27 cellular contexts compared by ENCODE assay signal in the genomic region with DNA sequence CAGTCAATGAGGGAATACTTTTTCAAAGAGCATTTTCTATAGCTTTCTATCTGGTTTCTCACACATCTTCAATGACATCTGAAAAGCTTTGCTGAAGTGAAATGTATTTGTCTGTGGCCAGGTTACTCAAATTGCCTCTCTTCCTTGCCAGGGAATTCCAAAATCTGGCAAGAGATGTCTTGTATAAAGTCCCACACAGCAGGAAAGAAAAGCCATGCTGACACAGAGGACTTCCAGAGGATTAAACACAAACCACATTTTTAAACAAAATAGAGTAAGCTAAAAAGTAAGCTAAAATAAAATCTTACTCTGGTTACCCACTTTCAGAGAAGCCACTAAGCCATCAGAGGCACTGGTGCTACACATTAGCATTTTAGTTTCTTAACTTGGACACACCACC.
DNase-seq lines count a peak whose midpoint lies in the region; ATAC-seq and TF ChIP-seq lines count a peak whose summit lies in the region.
"Had no signal": no experiment of that assay in that cellular context is flagged by ENCODE, and none has a peak within 500 bp of the region (broad histone marks: within the 10 kb centered on the region; RNA-seq: fewer than 3 reads in every experiment).

No MANE protein-coding gene starts in this region.

- H3K4me3 ChIP-seq in astrocyte of the cerebellum (ENCODE audit: low read depth, low read length) (no peak overlapping the region), fibroblast of the aortic adventitia (ENCODE audit: low read depth, low read length) (no peak overlapping the region), heart left ventricle (no peak overlapping the region)
- H3K4me3 ChIP-seq: BLaER1, dorsolateral prefrontal cortex, lower lobe of right lung, neural progenitor cell, right atrium auricular region, SJCRH30, upper lobe of left lung had no signal

- no peaks in the 10 kb centered on the region for H3K36me3 Mint-ChIP-seq in activated T-cell treated with anti-CD3 and anti-CD28 coated beads, Interleukin-2, amount 50 U/mL, for 24 hours (ENCODE audit: low read depth)
- H3K36me3 Mint-ChIP-seq: neural progenitor cell; stimulated activated effector memory CD8-positive, alpha-beta T cell treated with anti-CD3 and anti-CD28 coated beads, Interleukin-12 subunit alpha, Interleukin-12 subunit beta, amount 100 ng/mL, for 72 hours had no signal

- H3K36me3 ChIP-seq in heart left ventricle, result no peaks in the 10 kb centered on the region
- H3K36me3 ChIP-seq: BLaER1, lower lobe of right lung, neural progenitor cell, right atrium auricular region, SJCRH30, upper lobe of left lung had no signal

- no peaks in the 10 kb centered on the region for H3K9me3 ChIP-seq in heart left ventricle
- H3K9me3 ChIP-seq: BLaER1, lower lobe of right lung, right atrium auricular region, SJCRH30, upper lobe of left lung had no signal

- no peak overlapping the region for H3K4me3 Mint-ChIP-seq in activated T-cell treated with anti-CD3 and anti-CD28 coated beads, Interleukin-2, amount 50 U/mL, for 24 hours
- H3K4me3 Mint-ChIP-seq: central memory CD8-positive, alpha-beta T cell; neural progenitor cell; stimulated activated effector memory CD8-positive, alpha-beta T cell treated with anti-CD3 and anti-CD28 coated beads, Interleukin-12 subunit alpha, Interleukin-12 subunit beta, amount 100 ng/mL, for 72 hours had no signal

- no peaks in the 10 kb centered on the region for H3K9me3 Mint-ChIP-seq in activated T-cell treated with anti-CD3 and anti-CD28 coated beads, Interleukin-2, amount 50 U/mL, for 24 hours
- H3K9me3 Mint-ChIP-seq: central memory CD8-positive, alpha-beta T cell; neural progenitor cell; stimulated activated effector memory CD8-positive, alpha-beta T cell treated with anti-CD3 and anti-CD28 coated beads, Interleukin-12 subunit alpha, Interleukin-12 subunit beta, amount 100 ng/mL, for 72 hours had no signal

- peak; percentile 37 for DNase-seq in AG09319 (ENCODE audit: extremely low read depth, low read depth)
- DNase-seq in LHCN-M2 (ENCODE audit: low read depth), result peak; percentile 43
- peak; percentile 95 for DNase-seq in astrocyte of the cerebellum (ENCODE audit: low read depth)
- DNase-seq in fibroblast of the aortic adventitia (ENCODE audit: low read depth), result peak; percentile 33
- DNase-seq in medulla oblongata (ENCODE audit: extremely low spot score), result no peak
- DNase-seq in heart left ventricle, result no peak
- no peak for DNase-seq in activated T-cell treated with anti-CD3 and anti-CD28 coated beads, Interleukin-2, amount 50 U/mL, for 24 hours
- DNase-seq: activated CD4-positive, alpha-beta T cell treated with anti-CD3 and anti-CD28 coated beads, Interleukin-2, amount 50 U/mL, for 4 hours; activated CD8-positive, alpha-beta memory T cell treated with anti-CD3 and anti-CD28 coated beads, Interleukin-2, amount 50 U/mL, for 4 hours; activated naive CD4-positive, alpha-beta T cell treated with anti-CD3 and anti-CD28 coated beads, Interleukin-2, amount 50 U/mL, for 16 hours; amygdala; DND-41; dorsolateral prefrontal cortex; NCI-H526 treated with DMSO at 0.1 percent for 48 hours; stimulated activated CD4-positive, alpha-beta T cell treated with anti-CD3 and anti-CD28 coated beads, Interleukin-4, amount 100 ng/mL, for 24 hours; substantia nigra had no signal

- intact Hi-C loops in heart left ventricle (cut with DNase I), result no loop called here

- H3K27ac ChIP-seq in heart left ventricle, result no peak overlapping the region
- H3K27ac ChIP-seq: BLaER1, dorsolateral prefrontal cortex, HL-60, lower lobe of right lung, neural progenitor cell, parathyroid adenoma, right atrium auricular region, SJCRH30, upper lobe of left lung had no signal

- ATAC-seq in GM21367 (IDR thresholded peaks at IDR 0.05; ENCODE audit: unreplicated experiment) (no peak), heart left ventricle (no peak)
- ATAC-seq: stimulated activated effector memory CD8-positive, alpha-beta T cell treated with anti-CD3 and anti-CD28 coated beads, Interleukin-12 subunit alpha, Interleukin-12 subunit beta, amount 100 ng/mL, for 72 hours had no signal

- peaks cover 6% of the 10 kb centered on the region for H3K27me3 Mint-ChIP-seq in activated T-cell treated with anti-CD3 and anti-CD28 coated beads, Interleukin-2, amount 50 U/mL, for 24 hours
- H3K27me3 Mint-ChIP-seq: central memory CD8-positive, alpha-beta T cell had no signal

- H3K27ac Mint-ChIP-seq in activated T-cell treated with anti-CD3 and anti-CD28 coated beads, Interleukin-2, amount 50 U/mL, for 24 hours, result no peak overlapping the region
- H3K27ac Mint-ChIP-seq: neural progenitor cell; stimulated activated effector memory CD8-positive, alpha-beta T cell treated with anti-CD3 and anti-CD28 coated beads, Interleukin-12 subunit alpha, Interleukin-12 subunit beta, amount 100 ng/mL, for 72 hours had no signal

- H3K4me1 Mint-ChIP-seq in activated T-cell treated with anti-CD3 and anti-CD28 coated beads, Interleukin-2, amount 50 U/mL, for 24 hours (ENCODE audit: low read depth), result no peaks in the 10 kb centered on the region
- H3K4me1 Mint-ChIP-seq: central memory CD8-positive, alpha-beta T cell; stimulated activated effector memory CD8-positive, alpha-beta T cell treated with anti-CD3 and anti-CD28 coated beads, Interleukin-12 subunit alpha, Interleukin-12 subunit beta, amount 100 ng/mL, for 72 hours had no signal

- peaks cover 0 to 9% (median 2%) of the 10 kb centered on the region in 12 donors for H3K4me1 ChIP-seq in heart left ventricle
- H3K4me1 ChIP-seq: lower lobe of right lung, parathyroid adenoma had no signal

- in situ Hi-C loops in astrocyte of the cerebellum (cut with HindIII; ENCODE audit: low sequenced_read_pairs), result no loop called here

- TF ChIP-seq CTCF in AG09319 (IDR thresholded peaks at IDR 0.05; ENCODE audit: low read depth, low read length) (no peak), astrocyte of the cerebellum (IDR thresholded peaks at IDR 0.05; ENCODE audit: low read depth, low read length, missing control alignments) (no peak), fibroblast of the aortic adventitia (IDR thresholded peaks at IDR 0.05; ENCODE audit: insufficient read depth, low read length) (no peak), heart left ventricle (IDR thresholded peaks at IDR 0.05) (no peak)

- no peak for TF ChIP-seq POLR2A in heart left ventricle (IDR thresholded peaks at IDR 0.05)

- H3K27me3 ChIP-seq in heart left ventricle, result no peaks in the 10 kb centered on the region
- H3K27me3 ChIP-seq: BLaER1, neural progenitor cell, right atrium auricular region, SJCRH30, upper lobe of left lung had no signal

Comparison
In these comparisons a context has a peak if more than half of its experiments do, and no peak if none do; other contexts are left out.
1. DNase-seq: peak in AG09319 (single experiment), LHCN-M2 (single experiment), astrocyte of the cerebellum (single experiment) and fibroblast of the aortic adventitia (single experiment); none in medulla oblongata (single experiment), heart left ventricle (0 of 5) and activated T-cell treated with anti-CD3 and anti-CD28 coated beads, Interleukin-2, amount 50 U/mL, for 24 hours (single experiment).